ENCODE assay signal across 8 cellular contexts in genomic region chr21:34885125-34885524, GRCh38.
A peak's percentile ranks its signal among the peaks of the same experiment; 100 is the strongest.
DNase-seq lines count a peak whose midpoint lies in the region; ATAC-seq and TF ChIP-seq lines count a peak whose summit lies in the region.

No MANE protein-coding gene starts in this region.

- TF ChIP-seq POLR2A in ovary (IDR thresholded peaks at IDR 0.05): no peak

- H3K9me3 Mint-ChIP-seq in effector memory CD8-positive, alpha-beta T cell: no peaks in the 10 kb centered on the region

- intact Hi-C loops in ovary (cut with DNase I) (loop anchor here in 2 of 4 donors (5.0 to 10.0 kb wide), 5 partner anchors 83 to 957 kb away; no protein-coding TSS in a partner anchor), head of caudate nucleus (cut with DNase I) (no loop called here)

- no peak overlapping the region for H3K9ac ChIP-seq in OCI-LY1 (ENCODE audit: low read length)

- H2AFZ ChIP-seq in OCI-LY1 (ENCODE audit: low read length): no peak overlapping the region

- H3K27me3 ChIP-seq in OCI-LY1 (ENCODE audit: insufficient read depth, low read length) (no peaks in the 10 kb centered on the region), ovary (no peaks in the 10 kb centered on the region)

- H3K4me3 Mint-ChIP-seq in effector memory CD8-positive, alpha-beta T cell: peak overlapping the region; percentile 99 to 100

- H3K36me3 Mint-ChIP-seq in effector memory CD8-positive, alpha-beta T cell (ENCODE audit: insufficient read depth): peaks cover 51% of the 10 kb centered on the region

- peak overlapping the region; percentile 50 for H3K27ac ChIP-seq in OCI-LY1 (ENCODE audit: low read depth, low read length, poor library complexity, severe bottlenecking)
- H3K27ac ChIP-seq in ovary: no peak overlapping the region

- no peaks in the 10 kb centered on the region for H3K9me2 ChIP-seq in OCI-LY1 (ENCODE audit: low read depth, low read length)

- no peak for ATAC-seq in effector memory CD8-positive, alpha-beta T cell (replicated peaks)
- no peak for ATAC-seq in HG02759 (IDR thresholded peaks at IDR 0.05; ENCODE audit: unreplicated experiment)

- no peaks in the 10 kb centered on the region for H3K9me3 ChIP-seq in OCI-LY1 (ENCODE audit: low read length)
- no peaks in the 10 kb centered on the region for H3K9me3 ChIP-seq in ovary

- H3K4me2 ChIP-seq in OCI-LY1 (ENCODE audit: low read length): peak overlapping the region; percentile 95

- no peaks in the 10 kb centered on the region for H3K27me3 Mint-ChIP-seq in effector memory CD8-positive, alpha-beta T cell

- peak overlapping the region; percentile 82 for H3K4me3 ChIP-seq in OCI-LY1 (ENCODE audit: low read depth, low read length, poor library complexity, severe bottlenecking)
- H3K4me3 ChIP-seq in ovary: peak overlapping the region; percentile 2

- no peak for TF ChIP-seq EP300 in ovary (IDR thresholded peaks at IDR 0.05)

- H3K79me2 ChIP-seq in OCI-LY1 (ENCODE audit: insufficient read depth, low read length): peaks cover 25% of the 10 kb centered on the region

- no peak for TF ChIP-seq CTCF in OCI-LY1 (IDR thresholded peaks at IDR 0.05; ENCODE audit: low read length)
- TF ChIP-seq CTCF in ovary (IDR thresholded peaks at IDR 0.05): no peak

- H3K27ac Mint-ChIP-seq in effector memory CD8-positive, alpha-beta T cell: peak overlapping the region; percentile 16 to 99

- 25 to 50% (median 30%) methylated on average over 6 of the region's 6 CpGs for WGBS in ovary, 3 donors

- H3K36me3 ChIP-seq in OCI-LY1 (ENCODE audit: insufficient read depth, low read length) (peaks cover 18% of the 10 kb centered on the region), ovary (no peaks in the 10 kb centered on the region)

- no peaks in the 10 kb centered on the region for H4K20me1 ChIP-seq in OCI-LY1 (ENCODE audit: insufficient read depth, low read length)

- 0 out of 2 replicates have a peak, but pooled peaks cover 6% of the 10 kb centered on the region for H3F3A ChIP-seq in OCI-LY1 (ENCODE audit: insufficient read depth, low read length)

- peaks cover 35 to 43% of the 10 kb centered on the region in 2 donors for H3K4me1 Mint-ChIP-seq in effector memory CD8-positive, alpha-beta T cell (ENCODE audit: low read depth in 2 of 2)

- DNase-seq in ELR (ENCODE audit: low read depth) (peak; percentile 55), ovary (no peak), head of caudate nucleus (no peak), SKM-1 treated with dmso at 0.1 percent for 144 hours (lab: John Stamatoyannopoulos, UW; ENCODE audit: unreplicated experiment) (no peak), NCI-H510A treated with DMSO at 0.1 percent for 48 hours (lab: John Stamatoyannopoulos, UW) (no peak)
- no peak for DNase-seq in effector memory CD8-positive, alpha-beta T cell

- H3K4me1 ChIP-seq in OCI-LY1 (ENCODE audit: insufficient read depth, low read length, severe bottlenecking): peaks cover 70% of the 10 kb centered on the region
- H3K4me1 ChIP-seq in ovary (ENCODE audit: insufficient read depth): peaks cover 2% of the 10 kb centered on the region
